ENCODE assay signal across 1 cellular context in the genomic region with DNA sequence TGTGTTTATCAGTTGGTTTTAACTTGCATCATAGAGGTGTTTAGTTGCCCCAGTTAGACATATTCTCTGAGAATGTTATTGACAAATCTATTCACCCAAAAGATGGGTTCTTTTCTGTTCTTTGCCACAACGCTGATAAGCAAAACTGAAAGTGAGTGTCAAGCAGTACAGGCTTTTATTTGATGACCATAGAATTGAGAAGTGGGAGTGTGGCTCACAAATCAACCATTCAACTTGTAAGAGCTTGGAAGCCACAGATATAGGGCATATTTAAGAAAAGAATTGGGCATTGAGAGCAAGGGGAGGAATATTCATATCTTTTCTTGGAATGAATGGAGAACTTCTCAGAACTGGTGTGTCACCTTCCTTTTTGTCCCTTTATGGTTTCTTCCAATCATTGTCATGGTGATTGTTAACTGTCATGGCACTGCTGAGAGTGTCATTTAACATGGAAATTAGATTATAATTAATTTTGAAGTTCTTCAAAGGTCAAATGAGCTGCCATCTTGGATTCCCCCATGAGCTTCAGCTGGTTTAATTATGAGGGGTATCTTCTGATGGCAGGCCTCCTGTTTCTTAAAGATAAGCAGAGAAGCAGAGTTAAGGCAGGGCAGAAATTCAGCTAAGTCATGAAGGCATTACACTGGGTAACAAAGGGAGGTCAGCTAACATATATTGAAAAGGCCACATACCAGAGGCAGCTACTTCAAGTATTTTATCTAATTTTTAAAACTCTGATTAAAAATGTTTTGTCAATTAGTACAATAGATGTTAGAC.
A peak's percentile ranks its signal among the peaks of the same experiment; 100 is the strongest.
TF ChIP-seq lines count a peak whose summit lies in the region.

No MANE protein-coding gene starts in this region.

TF ChIP-seq in K562, 482 proteins besides CTCF, POLR2A, EP300 and RAD21 (continued from another document and continues in another):
- no peak for TF ChIP-seq RBM17 (IDR thresholded peaks at IDR 0.05; ENCODE audit: borderline replicate concordance, low read depth, low read length)
- TF ChIP-seq SNIP1 (IDR thresholded peaks at IDR 0.05; ENCODE audit: low read depth) = no peak
- no peak for TF ChIP-seq MED1 (CRISPR knock-in tag; IDR thresholded peaks at IDR 0.05; ENCODE audit: borderline replicate concordance)
- TF ChIP-seq ZNF318 (IDR thresholded peaks at IDR 0.05; ENCODE audit: borderline replicate concordance in 1 of 2, low read depth in 1 of 2) = no peak
- TF ChIP-seq, protein P1, sequence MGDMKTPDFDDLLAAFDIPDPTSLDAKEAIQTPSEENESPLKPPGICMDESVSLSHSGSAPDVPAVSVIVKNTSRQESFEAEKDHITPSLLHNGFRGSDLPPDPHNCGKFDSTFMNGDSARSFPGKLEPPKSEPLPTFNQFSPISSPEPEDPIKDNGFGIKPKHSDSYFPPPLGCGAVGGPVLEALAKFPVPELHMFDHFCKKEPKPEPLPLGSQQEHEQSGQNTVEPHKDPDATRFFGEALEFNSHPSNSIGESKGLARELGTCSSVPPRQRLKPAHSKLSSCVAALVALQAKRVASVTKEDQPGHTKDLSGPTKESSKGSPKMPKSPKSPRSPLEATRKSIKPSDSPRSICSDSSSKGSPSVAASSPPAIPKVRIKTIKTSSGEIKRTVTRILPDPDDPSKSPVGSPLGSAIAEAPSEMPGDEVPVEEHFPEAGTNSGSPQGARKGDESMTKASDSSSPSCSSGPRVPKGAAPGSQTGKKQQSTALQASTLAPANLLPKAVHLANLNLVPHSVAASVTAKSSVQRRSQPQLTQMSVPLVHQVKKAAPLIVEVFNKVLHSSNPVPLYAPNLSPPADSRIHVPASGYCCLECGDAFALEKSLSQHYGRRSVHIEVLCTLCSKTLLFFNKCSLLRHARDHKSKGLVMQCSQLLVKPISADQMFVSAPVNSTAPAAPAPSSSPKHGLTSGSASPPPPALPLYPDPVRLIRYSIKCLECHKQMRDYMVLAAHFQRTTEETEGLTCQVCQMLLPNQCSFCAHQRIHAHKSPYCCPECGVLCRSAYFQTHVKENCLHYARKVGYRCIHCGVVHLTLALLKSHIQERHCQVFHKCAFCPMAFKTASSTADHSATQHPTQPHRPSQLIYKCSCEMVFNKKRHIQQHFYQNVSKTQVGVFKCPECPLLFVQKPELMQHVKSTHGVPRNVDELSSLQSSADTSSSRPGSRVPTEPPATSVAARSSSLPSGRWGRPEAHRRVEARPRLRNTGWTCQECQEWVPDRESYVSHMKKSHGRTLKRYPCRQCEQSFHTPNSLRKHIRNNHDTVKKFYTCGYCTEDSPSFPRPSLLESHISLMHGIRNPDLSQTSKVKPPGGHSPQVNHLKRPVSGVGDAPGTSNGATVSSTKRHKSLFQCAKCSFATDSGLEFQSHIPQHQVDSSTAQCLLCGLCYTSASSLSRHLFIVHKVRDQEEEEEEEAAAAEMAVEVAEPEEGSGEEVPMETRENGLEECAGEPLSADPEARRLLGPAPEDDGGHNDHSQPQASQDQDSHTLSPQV (IDR thresholded peaks at IDR 0.05) = peak; percentile 79
- no peak for TF ChIP-seq FIP1L1 (IDR thresholded peaks at IDR 0.05; ENCODE audit: low read depth, low read length, poor library complexity, severe bottlenecking)
- TF ChIP-seq ELF1 (tag; IDR thresholded peaks at IDR 0.05) = 0 out of 2 replicates have a peak, but pooled peaks have one; percentile 38
- TF ChIP-seq, protein P2, sequence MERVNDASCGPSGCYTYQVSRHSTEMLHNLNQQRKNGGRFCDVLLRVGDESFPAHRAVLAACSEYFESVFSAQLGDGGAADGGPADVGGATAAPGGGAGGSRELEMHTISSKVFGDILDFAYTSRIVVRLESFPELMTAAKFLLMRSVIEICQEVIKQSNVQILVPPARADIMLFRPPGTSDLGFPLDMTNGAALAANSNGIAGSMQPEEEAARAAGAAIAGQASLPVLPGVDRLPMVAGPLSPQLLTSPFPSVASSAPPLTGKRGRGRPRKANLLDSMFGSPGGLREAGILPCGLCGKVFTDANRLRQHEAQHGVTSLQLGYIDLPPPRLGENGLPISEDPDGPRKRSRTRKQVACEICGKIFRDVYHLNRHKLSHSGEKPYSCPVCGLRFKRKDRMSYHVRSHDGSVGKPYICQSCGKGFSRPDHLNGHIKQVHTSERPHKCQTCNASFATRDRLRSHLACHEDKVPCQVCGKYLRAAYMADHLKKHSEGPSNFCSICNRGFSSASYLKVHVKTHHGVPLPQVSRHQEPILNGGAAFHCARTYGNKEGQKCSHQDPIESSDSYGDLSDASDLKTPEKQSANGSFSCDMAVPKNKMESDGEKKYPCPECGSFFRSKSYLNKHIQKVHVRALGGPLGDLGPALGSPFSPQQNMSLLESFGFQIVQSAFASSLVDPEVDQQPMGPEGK (CRISPR knock-in tag; IDR thresholded peaks at IDR 0.05; ENCODE audit: borderline replicate concordance) = no peak
- TF ChIP-seq ZNF217 (CRISPR knock-in tag; IDR thresholded peaks at IDR 0.05) = no peak
- TF ChIP-seq, protein P3, sequence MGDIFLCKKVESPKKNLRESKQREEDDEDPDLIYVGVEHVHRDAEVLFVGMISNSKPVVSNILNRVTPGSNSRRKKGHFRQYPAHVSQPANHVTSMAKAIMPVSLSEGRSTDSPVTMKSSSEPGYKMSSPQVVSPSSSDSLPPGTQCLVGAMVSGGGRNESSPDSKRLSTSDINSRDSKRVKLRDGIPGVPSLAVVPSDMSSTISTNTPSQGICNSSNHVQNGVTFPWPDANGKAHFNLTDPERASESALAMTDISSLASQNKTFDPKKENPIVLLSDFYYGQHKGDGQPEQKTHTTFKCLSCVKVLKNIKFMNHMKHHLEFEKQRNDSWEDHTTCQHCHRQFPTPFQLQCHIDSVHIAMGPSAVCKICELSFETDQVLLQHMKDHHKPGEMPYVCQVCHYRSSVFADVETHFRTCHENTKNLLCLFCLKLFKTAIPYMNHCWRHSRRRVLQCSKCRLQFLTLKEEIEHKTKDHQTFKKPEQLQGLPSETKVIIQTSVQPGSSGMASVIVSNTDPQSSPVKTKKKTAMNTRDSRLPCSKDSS (IDR thresholded peaks at IDR 0.05; ENCODE audit: low read depth, partially characterized antibody) = no peak
- peak in 1 of 3 experiments; percentile 91; a peak in 2 of 6 replicates for TF ChIP-seq ZBTB11 (CRISPR knock-in tag; IDR thresholded peaks at IDR 0.05)
- TF ChIP-seq ZNF780A (CRISPR knock-in tag; IDR thresholded peaks at IDR 0.05) = no peak
- TF ChIP-seq HMG20A (CRISPR knock-in tag; conservative IDR thresholded peaks at IDR 0.05) = no peak
- TF ChIP-seq ZHX1 (conservative IDR thresholded peaks at IDR 0.05; ENCODE audit: low read length) = peak; percentile 62; the same call in 1 of the 2 replicates
- TF ChIP-seq CBX3 (IDR thresholded peaks at IDR 0.05; ENCODE audit: borderline replicate concordance in 1 of 2, low read length in 2 of 2) = 0 out of 3 replicates have a peak, but pooled peaks of 1 of the 2 experiments have one; percentile 11
- TF ChIP-seq ZNF830 (CRISPR knock-in tag; IDR thresholded peaks at IDR 0.05) = no peak
- no peak for TF ChIP-seq ZEB2 (IDR thresholded peaks at IDR 0.05)
- TF ChIP-seq LEF1 (IDR thresholded peaks at IDR 0.05) = peak; percentile 89
- no peak for TF ChIP-seq ZNF586 (CRISPR knock-in tag; conservative IDR thresholded peaks at IDR 0.05)
- TF ChIP-seq NR1H2 (CRISPR knock-in tag; IDR thresholded peaks at IDR 0.05) = no peak
- no peak for TF ChIP-seq CBX8 (IDR thresholded peaks at IDR 0.05; ENCODE audit: borderline replicate concordance, extremely low read depth, low read depth, low read length, poor library complexity, severe bottlenecking)
- no peak for TF ChIP-seq BDP1 (IDR thresholded peaks at IDR 0.05; ENCODE audit: insufficient read depth, insufficient read length)
- no peak for TF ChIP-seq ZNF764 (CRISPR knock-in tag; IDR thresholded peaks at IDR 0.05; ENCODE audit: low read depth)
